In genomic region chr6:159788757-159789376, GRCh38 we compare ENCODE assay signal across 8 cellular contexts. TPM values are rescaled to one million over a fixed set of nuclear protein-coding genes. Genes with fewer than 3 reads are reported as not detected.
DNase-seq lines count a peak whose midpoint lies in the region; ATAC-seq and TF ChIP-seq lines count a peak whose summit lies in the region.

No MANE protein-coding gene starts in this region.

- peak overlapping the region; percentile 99 for H3K9ac ChIP-seq in trophoblast cell (ENCODE audit: low read length)

- peak overlapping the region; percentile 56 for H4K91ac ChIP-seq in trophoblast cell (ENCODE audit: low read depth, low read length)

- peak overlapping the region; percentile 7 for H2BK5ac ChIP-seq in trophoblast cell (ENCODE audit: low read depth, low read length, poor library complexity)

- no CpG with 5 or more reads among the region's 59 CpGs for WGBS in trophoblast cell (ENCODE audit: extremely low coverage, insufficient coverage, insufficient read length)

- peak overlapping the region; percentile 63 for H4K12ac ChIP-seq in trophoblast cell (ENCODE audit: low read depth, low read length)

- TF ChIP-seq CTCF in cardiac muscle cell (IDR thresholded peaks at IDR 0.05; ENCODE audit: low read depth, low read length), result no peak

- H3K4me1 ChIP-seq in cardiac muscle cell (ENCODE audit: low read depth) (peaks cover 17% of the 10 kb centered on the region), trophoblast cell (ENCODE audit: control insufficient read depth in 1 of 2, insufficient read depth in 2 of 2, low read length in 2 of 2) (peaks cover 7 to 9% of the 10 kb centered on the region in 2 experiments)

- H3K18ac ChIP-seq in trophoblast cell (ENCODE audit: low read length), result peak overlapping the region; percentile 52

- H4K8ac ChIP-seq in trophoblast cell (ENCODE audit: low read depth, low read length), result peak overlapping the region; percentile 48

- no peak overlapping the region for H2BK12ac ChIP-seq in trophoblast cell (ENCODE audit: low read length)

- H3K27me3 Mint-ChIP-seq in activated naive CD4-positive, alpha-beta T cell treated with anti-CD3 and anti-CD28 coated beads, Interleukin-2, amount 10 ng/mL, durations not matched to agents 7 days and 5 days, result no peaks in the 10 kb centered on the region

- CTCF ChIA-PET in activated naive CD4-positive, alpha-beta T cell treated with anti-CD3 and anti-CD28 coated beads, Interleukin-2, amount 10 ng/mL, durations not matched to agents 7 days and 5 days (lab: Charles Lee), result no interaction called here

- no peak overlapping the region for H3K23ac ChIP-seq in trophoblast cell (ENCODE audit: low read length)

- no peaks in the 10 kb centered on the region for H3K9me3 Mint-ChIP-seq in activated naive CD4-positive, alpha-beta T cell treated with anti-CD3 and anti-CD28 coated beads, Interleukin-2, amount 10 ng/mL, durations not matched to agents 7 days and 5 days

- H3K27ac Mint-ChIP-seq in activated naive CD4-positive, alpha-beta T cell treated with anti-CD3 and anti-CD28 coated beads, Interleukin-2, amount 10 ng/mL, durations not matched to agents 7 days and 5 days, result peak overlapping the region; percentile 96

- H3K36me3 ChIP-seq in cardiac muscle cell (peaks cover 43% of the 10 kb centered on the region), trophoblast cell (ENCODE audit: control insufficient read depth in 1 of 2, insufficient read depth in 2 of 2, low read length in 2 of 2) (peaks cover 11% of the 10 kb centered on the region in 2 experiments)

- H3K27ac ChIP-seq in cardiac muscle cell (peak overlapping the region; percentile 87), trophoblast cell (ENCODE audit: low read depth, low read length) (peak overlapping the region; percentile 22)

- H2AFZ ChIP-seq in trophoblast cell (ENCODE audit: insufficient read depth, low read length, poor library complexity), result peak overlapping the region; percentile 68

- peaks cover 26% of the 10 kb centered on the region for H3K79me2 ChIP-seq in trophoblast cell (ENCODE audit: control insufficient read depth, insufficient read depth, low read length, poor library complexity)

- H3K27me3 ChIP-seq in cardiac muscle cell (no peaks in the 10 kb centered on the region), trophoblast cell (ENCODE audit: insufficient read depth, low read length) (no peaks in the 10 kb centered on the region)

- peak overlapping the region; percentile 27 for H2AK5ac ChIP-seq in trophoblast cell (ENCODE audit: low read length)

- peaks cover 58% of the 10 kb centered on the region for H3K36me3 Mint-ChIP-seq in activated naive CD4-positive, alpha-beta T cell treated with anti-CD3 and anti-CD28 coated beads, Interleukin-2, amount 10 ng/mL, durations not matched to agents 7 days and 5 days

- peak overlapping the region; percentile 99 for H3K4me3 ChIP-seq in cardiac muscle cell
- H3K4me3 ChIP-seq in trophoblast cell (ENCODE audit: low read depth, low read length), result peak overlapping the region; percentile 100

- H3K79me1 ChIP-seq in trophoblast cell (ENCODE audit: low read length), result peaks cover 14% of the 10 kb centered on the region

- peak overlapping the region; percentile 44 for H2BK120ac ChIP-seq in trophoblast cell (ENCODE audit: insufficient read depth, low read length, poor library complexity)

- H3K4me2 ChIP-seq in trophoblast cell (ENCODE audit: low read length), result peak overlapping the region; percentile 84

- H3K9me3 ChIP-seq in cardiac muscle cell (ENCODE audit: low read depth) (no peaks in the 10 kb centered on the region), trophoblast cell (ENCODE audit: insufficient read depth, low read depth, low read length) (no peaks in the 10 kb centered on the region)

- H3K4ac ChIP-seq in trophoblast cell (ENCODE audit: low read depth, low read length), result peak overlapping the region; percentile 98

- peak overlapping the region; percentile 91 for H3K4me3 Mint-ChIP-seq in activated naive CD4-positive, alpha-beta T cell treated with anti-CD3 and anti-CD28 coated beads, Interleukin-2, amount 10 ng/mL, durations not matched to agents 7 days and 5 days

- no peak for ATAC-seq in HG02870 (IDR thresholded peaks at IDR 0.05; ENCODE audit: unreplicated experiment)

- peaks cover 64% of the 10 kb centered on the region for H3K4me1 Mint-ChIP-seq in activated naive CD4-positive, alpha-beta T cell treated with anti-CD3 and anti-CD28 coated beads, Interleukin-2, amount 10 ng/mL, durations not matched to agents 7 days and 5 days

- H3K14ac ChIP-seq in trophoblast cell (ENCODE audit: low read length), result peak overlapping the region; percentile 78

- peak; percentile 76 for DNase-seq in activated effector memory CD4-positive, alpha-beta T cell treated with anti-CD3 and anti-CD28 coated beads, Interleukin-2, amount 50 U/mL, for 16 hours
- DNase-seq in activated effector memory CD4-positive, alpha-beta T cell treated with Interleukin-2 at 50 U/mL for 16 hours, result no peak
- peak; percentile 48 for DNase-seq in NCI-H1092 (lab: John Stamatoyannopoulos, UW)
- peak; percentile 52 for DNase-seq in activated naive CD4-positive, alpha-beta T cell treated with anti-CD3 and anti-CD28 coated beads, Interleukin-2, amount 10 ng/mL, durations not matched to agents 7 days and 5 days
- peak; percentile 52 to 79 for DNase-seq in cardiac muscle cell (ENCODE audit: low read depth in 1 of 2, low spot score in 1 of 2)
- DNase-seq in trophoblast cell, result peak; percentile 77 to 78
- no peak for DNase-seq in NCI-H2029 (lab: John Stamatoyannopoulos, UW)

RNA-seq across cellular contexts. Expression of gene TCP1, which starts 0.5 kb away (rescaled TPM):
- total RNA-seq in cardiac muscle cell, result 130 and 139 TPM in 2 replicates
- 164 and 173 TPM in 2 replicates for polyA plus RNA-seq in cardiac muscle cell
- polyA plus RNA-seq in trophoblast cell (2013), result 141 and 146 TPM in 2 replicates

RNA-seq across cellular contexts. Expression of gene MRPL18, which starts 1.4 kb away (rescaled TPM):
- total RNA-seq in cardiac muscle cell, result 50.5 and 83.0 TPM in 2 replicates
- polyA plus RNA-seq in cardiac muscle cell, result 73.1 and 75.6 TPM in 2 replicates
- polyA plus RNA-seq in trophoblast cell (2013), result 53.3 and 54.2 TPM in 2 replicates

RNA-seq across cellular contexts. Expression of gene PNLDC1, which starts 11.2 kb away (rescaled TPM):
- 0.09 TPM in 1 of 2 replicates, not detected in the other for total RNA-seq in cardiac muscle cell
- 0.09 and 0.31 TPM in 2 replicates for polyA plus RNA-seq in cardiac muscle cell
- polyA plus RNA-seq in trophoblast cell (2013), result 0.37 and 0.43 TPM in 2 replicates

RNA-seq across cellular contexts. Expression of gene ACAT2, which starts 27.0 kb away (rescaled TPM):
- 14.2 and 59.1 TPM in 2 replicates for total RNA-seq in cardiac muscle cell
- polyA plus RNA-seq in cardiac muscle cell, result 45.7 and 179 TPM in 2 replicates
- 85.5 and 90.6 TPM in 2 replicates for polyA plus RNA-seq in trophoblast cell (2013)

Comparison
In these comparisons a context has a peak if more than half of its experiments do, and no peak if none do; other contexts are left out.
1. DNase-seq: peak in activated effector memory CD4-positive, alpha-beta T cell treated with anti-CD3 and anti-CD28 coated beads, Interleukin-2, amount 50 U/mL, for 16 hours (single experiment), NCI-H1092 (single experiment), activated naive CD4-positive, alpha-beta T cell treated with anti-CD3 and anti-CD28 coated beads, Interleukin-2, amount 10 ng/mL, durations not matched to agents 7 days and 5 days (single experiment), cardiac muscle cell (2 of 2) and trophoblast cell (2 of 2); none in activated effector memory CD4-positive, alpha-beta T cell treated with Interleukin-2 at 50 U/mL for 16 hours (single experiment) and NCI-H2029 (single experiment).